10 cellular contexts compared by ENCODE assay signal in the genomic region with DNA sequence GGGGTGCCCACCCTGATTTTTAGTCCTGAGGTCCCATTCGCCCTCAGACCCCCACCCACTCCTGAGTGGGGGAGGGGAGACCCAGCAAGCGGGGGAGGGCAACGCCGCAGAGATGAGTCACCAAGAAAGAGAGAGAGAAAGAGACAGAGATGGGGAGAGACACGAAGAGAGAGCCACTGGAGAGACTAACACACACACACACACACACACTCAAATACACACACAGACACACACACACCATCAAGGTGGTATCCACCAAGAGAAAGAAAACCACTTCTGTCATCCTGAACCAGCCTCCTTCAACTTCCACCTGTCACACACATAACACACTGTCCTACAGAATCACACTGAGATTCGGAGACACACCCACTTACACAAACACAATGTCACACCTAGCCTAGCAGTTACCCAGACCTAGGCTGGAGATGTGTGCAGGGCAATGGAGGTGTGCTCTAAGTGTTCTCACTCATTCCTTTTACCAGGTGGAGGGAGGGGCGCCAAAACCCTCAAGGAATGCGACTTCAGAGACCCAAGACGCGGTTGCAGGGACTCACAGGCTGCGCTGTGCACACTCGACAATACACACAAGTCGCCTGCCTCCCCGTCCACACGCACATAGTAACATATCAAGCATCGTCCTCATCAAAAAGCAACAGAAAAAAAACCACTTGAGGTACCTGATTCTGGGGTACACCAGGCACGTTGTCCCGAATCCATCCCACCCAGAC. TPM values are rescaled to one million over a fixed set of nuclear protein-coding genes. Genes with fewer than 3 reads are reported as not detected.
A peak's percentile ranks its signal among the peaks of the same experiment; 100 is the strongest.
DNase-seq lines count a peak whose midpoint lies in the region; ATAC-seq, FAIRE-seq and TF ChIP-seq lines count a peak whose summit lies in the region.
"Had no signal": no experiment of that assay in that cellular context is flagged by ENCODE, and none has a peak within 500 bp of the region (broad histone marks: within the 10 kb centered on the region; RNA-seq: fewer than 3 reads in every experiment).

No MANE protein-coding gene starts in this region.

- no peaks in the 10 kb centered on the region for H3K9me3 ChIP-seq in A549
- no peaks in the 10 kb centered on the region for H3K9me3 ChIP-seq in SK-N-SH
- H3K9me3 ChIP-seq: psoas muscle had no signal

- peak overlapping the region; percentile 75 for H3K27ac Mint-ChIP-seq in glutamatergic neuron (ENCODE audit: unreplicated experiment)

- peaks cover 64% of the 10 kb centered on the region for H3K27me3 Mint-ChIP-seq in glutamatergic neuron (ENCODE audit: unreplicated experiment)

- no peaks in the 10 kb centered on the region for H3K9me2 ChIP-seq in SK-N-SH

- 4% methylated on average over 17 of the region's 18 CpGs for WGBS in A549 (ENCODE audit: missing lambda C conversion rate)
- WGBS in SK-N-SH (ENCODE audit: low lambda C conversion rate) = 2% methylated on average over 18 of the region's 18 CpGs

- peak overlapping the region; percentile 55 for H3K4me3 Mint-ChIP-seq in glutamatergic neuron (ENCODE audit: unreplicated experiment)

- H3K4me3 ChIP-seq in A549 = peak overlapping the region; percentile 36
- peak overlapping the region; percentile 43 to 49 for H3K4me3 ChIP-seq in SK-N-SH (ENCODE audit: low read depth in 2 of 2, low read length in 1 of 2)
- H3K4me3 ChIP-seq: psoas muscle had no signal

- TF ChIP-seq RAD21 in A549 (conservative IDR thresholded peaks at IDR 0.05 in 1 of 2, IDR thresholded peaks at IDR 0.05 in 1 of 2) = no peak
- TF ChIP-seq RAD21 in SK-N-SH (IDR thresholded peaks at IDR 0.05; ENCODE audit: low read length) = no peak

- peaks cover 32% of the 10 kb centered on the region for H3F3A ChIP-seq in SK-N-SH (replicated peaks; ENCODE audit: insufficient read depth)

- H3K79me2 ChIP-seq in SK-N-SH (ENCODE audit: insufficient read depth) = no peaks in the 10 kb centered on the region

- peak in 1 of 2 experiments; percentile 1; a peak in 3 of 6 replicates for ATAC-seq in A549
- no peak for ATAC-seq in HG03378 (IDR thresholded peaks at IDR 0.05; ENCODE audit: unreplicated experiment)

- no peak for TF ChIP-seq POLR2A in A549 (IDR thresholded peaks at IDR 0.05; ENCODE audit: low read length)

- H3K27me3 ChIP-seq in SK-N-SH (ENCODE audit: insufficient read depth) = no peaks in the 10 kb centered on the region; the same call in 1 of the 2 replicates

- H3K27ac ChIP-seq in A549 = peak overlapping the region in 1 of 2 experiments; percentile 53; a peak in 4 of 6 replicates
- peak overlapping the region in 1 of 2 experiments; percentile 67; a peak in 1 of 4 replicates for H3K27ac ChIP-seq in SK-N-SH (ENCODE audit: low read depth in 2 of 2, low read length in 1 of 2)
- H3K27ac ChIP-seq: psoas muscle had no signal

- H3K4me1 ChIP-seq in A549 = peaks cover 89% of the 10 kb centered on the region
- H3K4me1 ChIP-seq in SK-N-SH (ENCODE audit: control insufficient read depth in 1 of 2, insufficient read depth in 2 of 2, low read depth in 1 of 2, low read length in 1 of 2) = peaks cover 36 to 58% of the 10 kb centered on the region in 2 experiments

- DNase-seq in A549 (ENCODE audit: low read depth in 1 of 2, low spot score in 1 of 2) (no peak), Daoy (ENCODE audit: low read depth) (peak; percentile 49), SK-N-SH (peak; percentile 30), glutamatergic neuron (no peak), H4 (ENCODE audit: low spot score) (no peak), nucleus accumbens (lab: John Stamatoyannopoulos, UW) (no peak)
- no peak for DNase-seq in stimulated activated CD4-positive, alpha-beta T cell treated with anti-CD3 and anti-CD28 coated beads, Interleukin-4, amount 100 ng/mL, for 24 hours

- no peak for FAIRE-seq in A549 (lab: Jason Lieb, UNC)

- no peaks in the 10 kb centered on the region for H3K36me3 Mint-ChIP-seq in glutamatergic neuron (ENCODE audit: unreplicated experiment)

- peaks cover 14% of the 10 kb centered on the region for H3K9me3 Mint-ChIP-seq in glutamatergic neuron (ENCODE audit: unreplicated experiment)

- no peak overlapping the region for H3K9ac ChIP-seq in SK-N-SH

- POLR2A ChIA-PET in A549 (lab: Yijun Ruan, JAX) (interaction anchor here (0.5 to 0.6 kb wide), 3 partner anchors 43 to 172 kb away, joined by 3 to 4 read pairs (median 4); partner anchors contain the start of gene SERPINE1), SK-N-SH (lab: Yijun Ruan, JAX) (interaction anchor here (0.9 to 1.4 kb wide), 4 partner anchors 10 to 25 kb away, joined by 3 to 7 read pairs (median 4); partner anchors contain the start of gene NAT16)

- CTCF ChIA-PET in A549 (lab: Yijun Ruan, JAX) (interaction anchor here (0.5 to 3.1 kb wide), 18 partner anchors 12 to 297 kb away, joined by 3 to 56 read pairs (median 6); partner anchors contain the start of gene AP1S1), SK-N-SH (lab: Yijun Ruan, JAX) (interaction anchor here (0.8 to 3.0 kb wide), 19 partner anchors 10 to 113 kb away, joined by 3 to 45 read pairs (median 5); partner anchors contain the start of genes AP1S1, NAT16, PLOD3 and ZNHIT1)

- H2AFZ ChIP-seq in SK-N-SH (ENCODE audit: low read depth) = no peak overlapping the region

- TF ChIP-seq CTCF in A549 (IDR thresholded peaks at IDR 0.05) = no peak
- no peak for TF ChIP-seq CTCF in SK-N-SH (IDR thresholded peaks at IDR 0.05)
- TF ChIP-seq CTCF in glutamatergic neuron (IDR thresholded peaks at IDR 0.05; ENCODE audit: partially characterized antibody, unreplicated experiment) = no peak

- H4K20me1 ChIP-seq in SK-N-SH (ENCODE audit: insufficient read depth) = peaks cover 9% of the 10 kb centered on the region

- H3K36me3 ChIP-seq in SK-N-SH (replicated peaks in 1 of 2; ENCODE audit: control insufficient read depth in 1 of 2, insufficient read depth in 2 of 2, low read length in 1 of 2) = no peaks in the 10 kb centered on the region

- H3K4me2 ChIP-seq in A549 = peak overlapping the region; percentile 98
- H3K4me2 ChIP-seq in SK-N-SH = peak overlapping the region; percentile 98

- H3K4me1 Mint-ChIP-seq in glutamatergic neuron (ENCODE audit: low read depth, unreplicated experiment) = peaks cover 36% of the 10 kb centered on the region

- no peak for TF ChIP-seq EP300 in A549 (IDR thresholded peaks at IDR 0.05)
- peak in 1 of 2 experiments; percentile 41; a peak in 1 of 4 replicates for TF ChIP-seq EP300 in SK-N-SH (IDR thresholded peaks at IDR 0.05; ENCODE audit: borderline replicate concordance in 1 of 2, low read depth in 1 of 2, low read length in 1 of 2)

RNA-seq across cellular contexts. Expression of gene VGF, which starts 3.9 kb away (rescaled TPM):
- polyA plus RNA-seq in A549 (2011; rRNA removed) (0.16 and 0.21 TPM in 2 replicates), A549 (2017; fragmentation: RNase III; extraction: RNeasy Plus Mini Kit Qiagen cat#74134 plus additional on column Dnase treatment) (1.4 to 2.7 TPM (median 2.0 TPM) in 3 replicates), SK-N-SH (2012; rRNA removed) (17.4 and 54.3 TPM in 2 replicates)
- polyA plus RNA-seq in A549 (2012; cell fraction: cytosol; rRNA removed) = 0.42 and 0.73 TPM in 2 replicates
- polyA plus RNA-seq in A549 (2012; cell fraction: nucleus; rRNA removed) = 0.97 and 1.7 TPM in 2 replicates
- 0.17 TPM in 1 of 2 replicates, not detected in the other for polyA minus RNA-seq in A549 (2011; rRNA and poly(A)+ RNA removed)
- 6.5 and 10.3 TPM in 2 replicates for total RNA-seq in Daoy (2014; rRNA removed; shearing (Covaris generic))
- 48.7 and 59.7 TPM in 2 replicates for polyA plus RNA-seq in SK-N-SH (2012; cell fraction: cytosol; rRNA removed)
- 65.5 and 96.9 TPM in 2 replicates for polyA plus RNA-seq in SK-N-SH (2012; cell fraction: nucleus; rRNA removed)
- total RNA-seq in glutamatergic neuron (ENCODE audit: unreplicated experiment) = 8.4 TPM
- 3.6 and 7.1 TPM in 2 replicates for total RNA-seq in H4 (2014; rRNA removed; shearing (Covaris generic))
- total RNA-seq: dermis blood vessel endothelial cell had no signal

RNA-seq across cellular contexts. Expression of gene NAT16, which starts 10.8 kb away (rescaled TPM):
- polyA plus RNA-seq in A549 (2011; rRNA removed) = 0.03 and 0.05 TPM in 2 replicates
- 0.03 and 0.04 TPM in 2 replicates for polyA plus RNA-seq in A549 (2012; cell fraction: cytosol; rRNA removed)
- 0.09 and 0.18 TPM in 2 replicates for polyA plus RNA-seq in A549 (2012; cell fraction: nucleus; rRNA removed)
- polyA plus RNA-seq in A549 (2017; fragmentation: RNase III; extraction: RNeasy Plus Mini Kit Qiagen cat#74134 plus additional on column Dnase treatment) = 0.07 to 0.12 TPM in 2 of 3 replicates, not detected in the other
- polyA minus RNA-seq in A549 (2011; rRNA and poly(A)+ RNA removed) = not detected in 2 replicates
- total RNA-seq in Daoy (2014; rRNA removed; shearing (Covaris generic)) = not detected in 2 replicates
- 0.64 and 0.68 TPM in 2 replicates for polyA plus RNA-seq in SK-N-SH (2012; rRNA removed)
- polyA plus RNA-seq in SK-N-SH (2012; cell fraction: cytosol; rRNA removed) = 0.51 and 0.62 TPM in 2 replicates
- polyA plus RNA-seq in SK-N-SH (2012; cell fraction: nucleus; rRNA removed) = 3.7 and 7.0 TPM in 2 replicates
- total RNA-seq in glutamatergic neuron (ENCODE audit: unreplicated experiment) = 2.4 TPM
- not detected in 2 replicates for total RNA-seq in H4 (2014; rRNA removed; shearing (Covaris generic))
- total RNA-seq: dermis blood vessel endothelial cell, psoas muscle had no signal

RNA-seq across cellular contexts. Expression of gene AP1S1, which starts 15.0 kb away (rescaled TPM):
- polyA plus RNA-seq in A549 (2011; rRNA removed) = 107 and 128 TPM in 2 replicates
- 163 and 166 TPM in 2 replicates for polyA plus RNA-seq in A549 (2012; cell fraction: cytosol; rRNA removed)
- 79.8 and 104 TPM in 2 replicates for polyA plus RNA-seq in A549 (2012; cell fraction: nucleus; rRNA removed)
- 181 to 187 TPM (median 182 TPM) in 3 replicates for polyA plus RNA-seq in A549 (2017; fragmentation: RNase III; extraction: RNeasy Plus Mini Kit Qiagen cat#74134 plus additional on column Dnase treatment)
- 48.5 and 54.1 TPM in 2 replicates for polyA minus RNA-seq in A549 (2011; rRNA and poly(A)+ RNA removed)
- 320 and 364 TPM in 2 replicates for total RNA-seq in Daoy (2014; rRNA removed; shearing (Covaris generic))
- polyA plus RNA-seq in SK-N-SH (2012; rRNA removed) = 616 and 704 TPM in 2 replicates
- polyA plus RNA-seq in SK-N-SH (2012; cell fraction: cytosol; rRNA removed) = 481 and 593 TPM in 2 replicates
- 340 and 390 TPM in 2 replicates for polyA plus RNA-seq in SK-N-SH (2012; cell fraction: nucleus; rRNA removed)
- total RNA-seq in glutamatergic neuron (ENCODE audit: unreplicated experiment) = 50.4 TPM
- total RNA-seq in H4 (2014; rRNA removed; shearing (Covaris generic)) = 148 and 186 TPM in 2 replicates

RNA-seq across cellular contexts. Expression of gene MOGAT3, which starts 31.6 kb away (rescaled TPM):
- polyA plus RNA-seq in A549 (2011; rRNA removed) (0.11 and 0.14 TPM in 2 replicates), A549 (2017; fragmentation: RNase III; extraction: RNeasy Plus Mini Kit Qiagen cat#74134 plus additional on column Dnase treatment) (0.09 TPM in 1 of 3 replicates, not detected in the others), SK-N-SH (2012; rRNA removed) (not detected in 2 replicates)
- 0.05 TPM in 1 of 2 replicates, not detected in the other for polyA plus RNA-seq in A549 (2012; cell fraction: cytosol; rRNA removed)
- 0.02 and 0.10 TPM in 2 replicates for polyA plus RNA-seq in A549 (2012; cell fraction: nucleus; rRNA removed)
- polyA minus RNA-seq in A549 (2011; rRNA and poly(A)+ RNA removed) = 0.44 TPM in 1 of 2 replicates, not detected in the other
- not detected in 2 replicates for total RNA-seq in Daoy (2014; rRNA removed; shearing (Covaris generic))
- not detected in 2 replicates for polyA plus RNA-seq in SK-N-SH (2012; cell fraction: cytosol; rRNA removed)
- not detected in 2 replicates for polyA plus RNA-seq in SK-N-SH (2012; cell fraction: nucleus; rRNA removed)
- total RNA-seq in glutamatergic neuron (ENCODE audit: unreplicated experiment) = not detected
- total RNA-seq in H4 (2014; rRNA removed; shearing (Covaris generic)) = not detected in 2 replicates
- total RNA-seq: dermis blood vessel endothelial cell, psoas muscle had no signal
- polyA plus RNA-seq: psoas muscle had no signal

RNA-seq across cellular contexts. Expression of gene SERPINE1, which starts 42.4 kb away (rescaled TPM):
- polyA plus RNA-seq in A549 (2011; rRNA removed) = 300 and 355 TPM in 2 replicates
- polyA plus RNA-seq in A549 (2012; cell fraction: cytosol; rRNA removed) = 315 and 419 TPM in 2 replicates
- 684 and 700 TPM in 2 replicates for polyA plus RNA-seq in A549 (2012; cell fraction: nucleus; rRNA removed)
- polyA plus RNA-seq in A549 (2017; fragmentation: RNase III; extraction: RNeasy Plus Mini Kit Qiagen cat#74134 plus additional on column Dnase treatment) = 286 to 399 TPM (median 346 TPM) in 3 replicates
- polyA minus RNA-seq in A549 (2011; rRNA and poly(A)+ RNA removed) = 377 and 382 TPM in 2 replicates
- total RNA-seq in Daoy (2014; rRNA removed; shearing (Covaris generic)) = 674 and 845 TPM in 2 replicates
- polyA plus RNA-seq in SK-N-SH (2012; rRNA removed) = 4,174 and 5,753 TPM in 2 replicates
- polyA plus RNA-seq in SK-N-SH (2012; cell fraction: cytosol; rRNA removed) = 2,518 and 3,426 TPM in 2 replicates
- polyA plus RNA-seq in SK-N-SH (2012; cell fraction: nucleus; rRNA removed) = 3,662 and 5,083 TPM in 2 replicates
- total RNA-seq in glutamatergic neuron (ENCODE audit: unreplicated experiment) = not detected
- 11.1 and 12.7 TPM in 2 replicates for total RNA-seq in H4 (2014; rRNA removed; shearing (Covaris generic))

Comparison
In these comparisons a context has a peak if more than half of its experiments do, and no peak if none do; other contexts are left out.
1. DNase-seq: peak in Daoy (single experiment) and SK-N-SH (single experiment); none in A549 (0 of 2), glutamatergic neuron (single experiment), H4 (single experiment), nucleus accumbens (0 of 56) and stimulated activated CD4-positive, alpha-beta T cell treated with anti-CD3 and anti-CD28 coated beads, Interleukin-4, amount 100 ng/mL, for 24 hours (single experiment).
2. Of the 12 proteins assayed by ChIP-seq in both A549 and SK-N-SH: peak only in A549: none; only in SK-N-SH: CHD2, FOSL2 and REST; in both: none; in neither: 8; mixed calls (peak in some experiments, not most) for 1.